Comparison of ENCODE assay signal across 1 cellular context in genomic region chr18:1998121-1998520, GRCh38.
TF ChIP-seq lines count a peak whose summit lies in the region.

No MANE protein-coding gene starts in this region.

TF ChIP-seq in H1, 55 proteins besides CTCF, POLR2A, EP300 and RAD21:
- TF ChIP-seq CHD7 (IDR thresholded peaks at IDR 0.05; ENCODE audit: insufficient replicate concordance, low read length) (no peak), CBX5 (IDR thresholded peaks at IDR 0.05; ENCODE audit: low read depth, low read length) (no peak), CEBPB (IDR thresholded peaks at IDR 0.05; ENCODE audit: low read depth, low read length) (no peak), FOSL1 (IDR thresholded peaks at IDR 0.05; ENCODE audit: insufficient read depth, low read depth, low read length) (no peak), SAP30 (IDR thresholded peaks at IDR 0.05; ENCODE audit: insufficient read depth, insufficient replicate concordance, low read length) (no peak)
